In the genomic region with DNA sequence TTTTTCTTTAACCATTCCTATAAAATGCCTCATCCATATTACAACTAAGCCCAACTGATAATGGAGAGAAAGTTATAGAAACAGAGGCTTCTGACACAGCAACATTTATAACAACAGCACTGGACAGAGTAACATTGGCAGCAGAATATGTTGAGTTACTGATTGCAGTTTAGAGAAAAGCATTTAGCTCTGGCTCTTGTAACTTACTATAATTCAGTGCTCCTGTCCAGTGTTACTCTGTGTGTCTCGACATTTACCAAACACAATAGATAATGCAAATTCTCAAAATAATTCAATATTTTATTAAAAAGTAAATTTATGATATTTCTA, we compare ENCODE assay signal across 20 cellular contexts.
DNase-seq lines count a peak whose midpoint lies in the region; ATAC-seq, FAIRE-seq and TF ChIP-seq lines count a peak whose summit lies in the region.
"Had no signal": no experiment of that assay in that cellular context is flagged by ENCODE, and none has a peak within 500 bp of the region (broad histone marks: within the 10 kb centered on the region; RNA-seq: fewer than 3 reads in every experiment).

No MANE protein-coding gene starts in this region.

- no peaks in the 10 kb centered on the region for H4K20me1 ChIP-seq in PC-3 (ENCODE audit: low read length)
- H4K20me1 ChIP-seq: BLaER1 treated with 17β-estradiol and CSF1 and Interleukin-3, amounts not matched to agents 10 nM and 100 nM had no signal

- TF ChIP-seq EP300 in suprapubic skin (IDR thresholded peaks at IDR 0.05), result no peak

- H3K9ac ChIP-seq in PC-3 (ENCODE audit: low read length) (no peak overlapping the region), endodermal cell (ENCODE audit: extremely low read depth, low read length, poor library complexity, severe bottlenecking) (no peak overlapping the region), kidney (ENCODE audit: low read length in 2 of 2) (no peak overlapping the region)
- H3K9ac ChIP-seq: BLaER1 treated with 17β-estradiol and CSF1 and Interleukin-3, amounts not matched to agents 10 nM and 100 nM; KMS-11 had no signal

- H3K4me3 Mint-ChIP-seq in Caco-2 (ENCODE audit: unreplicated experiment), result peak overlapping the region; percentile 11
- H3K4me3 Mint-ChIP-seq in endodermal cell, result no peak overlapping the region

- whole genome bisulfite sequencing in endodermal cell (ENCODE audit: insufficient coverage in 1 of 2, insufficient read length in 1 of 2), 2 experiments, result no CpG with 5 or more reads among the region's 1 CpG
- WGBS in suprapubic skin, result 86% methylated on average over 1 of the region's 1 CpG

- H3K9me2 ChIP-seq in PC-3 (replicated peaks; ENCODE audit: low read length), result no peaks in the 10 kb centered on the region

- no peaks in the 10 kb centered on the region for H3F3A ChIP-seq in PC-3 (ENCODE audit: low read length, unreplicated experiment)

- H3K27me3 ChIP-seq in Caco-2 (replicated peaks; ENCODE audit: control insufficient read depth, insufficient read depth, low read length), result no peaks in the 10 kb centered on the region
- H3K27me3 ChIP-seq in PC-3 (ENCODE audit: low read length), result no peaks in the 10 kb centered on the region
- H3K27me3 ChIP-seq in endodermal cell (ENCODE audit: control insufficient read depth, insufficient read depth, low read length, poor library complexity, severe bottlenecking), result peaks cover 31% of the 10 kb centered on the region
- no peaks in the 10 kb centered on the region for H3K27me3 ChIP-seq in suprapubic skin
- H3K27me3 ChIP-seq: BLaER1 treated with 17β-estradiol and CSF1 and Interleukin-3, amounts not matched to agents 10 nM and 100 nM; Peyer's patch had no signal

- H3K27ac Mint-ChIP-seq in Caco-2 (ENCODE audit: unreplicated experiment) (no peak overlapping the region), endodermal cell (no peak overlapping the region)

- no peaks in the 10 kb centered on the region for H3K36me3 ChIP-seq in Caco-2 (ENCODE audit: control insufficient read depth, insufficient read depth, low read length)
- no peaks in the 10 kb centered on the region for H3K36me3 ChIP-seq in PC-3 (ENCODE audit: low read depth, low read length)
- H3K36me3 ChIP-seq in endodermal cell (ENCODE audit: control insufficient read depth, insufficient read depth, low read length), result no peaks in the 10 kb centered on the region
- no peaks in the 10 kb centered on the region for H3K36me3 ChIP-seq in kidney (ENCODE audit: control insufficient read depth in 1 of 2, insufficient read depth in 2 of 2, low read length in 2 of 2)
- H3K36me3 ChIP-seq in suprapubic skin, result no peaks in the 10 kb centered on the region
- H3K36me3 ChIP-seq: BLaER1 treated with 17β-estradiol and CSF1 and Interleukin-3, amounts not matched to agents 10 nM and 100 nM; Peyer's patch had no signal

- H3K4me1 Mint-ChIP-seq in Caco-2 (ENCODE audit: low read depth, unreplicated experiment) (peaks cover 12% of the 10 kb centered on the region), endodermal cell (peaks cover 21% of the 10 kb centered on the region)

- intact Hi-C loops in Caco-2 (cut with micrococcal nuclease; ENCODE audit: unreplicated experiment), result loop anchor here (5.0 kb wide), 1 partner anchor 267 kb away; no protein-coding TSS in a partner anchor
- intact Hi-C loops in PC-3 (cut with micrococcal nuclease), result loop anchor here (1.0 to 5.0 kb wide), 5 partner anchors 15 to 529 kb away; no protein-coding TSS in a partner anchor
- intact Hi-C loops in kidney (cut with DNase I), result no loop called here

- POLR2A ChIA-PET in Caco-2 (lab: Charles Lee), result no interaction called here
- POLR2A ChIA-PET in PC-3 (lab: Charles Lee; ENCODE audit: unreplicated experiment), result interaction anchor here (0.7 kb wide), 1 partner anchor 11 kb away, joined by 3 read pairs; no protein-coding TSS in a partner anchor

- no peak overlapping the region for H3K4me3 ChIP-seq in Caco-2 (ENCODE audit: low read depth, low read length)
- no peak overlapping the region for H3K4me3 ChIP-seq in PC-3 (ENCODE audit: low read length)
- H3K4me3 ChIP-seq in endodermal cell (ENCODE audit: low read length), result peak overlapping the region; percentile 36
- no peak overlapping the region for H3K4me3 ChIP-seq in kidney (ENCODE audit: low read length in 2 of 2)
- no peak overlapping the region for H3K4me3 ChIP-seq in suprapubic skin
- H3K4me3 ChIP-seq: BLaER1 treated with 17β-estradiol and CSF1 and Interleukin-3, amounts not matched to agents 10 nM and 100 nM; Peyer's patch had no signal

- TF ChIP-seq POLR2A in suprapubic skin (IDR thresholded peaks at IDR 0.05), result no peak

- no peak for DNase-seq in Caco-2
- DNase-seq in PC-3, result no peak
- DNase-seq in endodermal cell, result no peak
- DNase-seq in kidney, result no peak
- no peak for DNase-seq in suprapubic skin (ENCODE audit: low spot score in 2 of 2)
- DNase-seq in NCI-H345 (lab: John Stamatoyannopoulos, UW), result no peak
- DNase-seq in effector CD4-positive, alpha-beta T cell, result no peak
- DNase-seq: DMS 273 treated with DMSO at 0.1 percent for 48 hours, GF-D8, NCI-H1048, NCI-H1436 treated with DMSO at 0.1 percent for 48 hours, NCI-H524, Peyer's patch, SHP77 had no signal

- peaks cover 11% of the 10 kb centered on the region for H3K9me3 Mint-ChIP-seq in Caco-2 (ENCODE audit: unreplicated experiment)
- peaks cover 2% of the 10 kb centered on the region for H3K9me3 Mint-ChIP-seq in endodermal cell

- FAIRE-seq in kidney (lab: Jason Lieb, UNC), result peak; percentile 37
- FAIRE-seq: A204.1, GM12891, GM18507, HepG2 had no signal

- no peaks in the 10 kb centered on the region for H3K27me3 Mint-ChIP-seq in Caco-2 (ENCODE audit: insufficient read depth, unreplicated experiment)
- H3K27me3 Mint-ChIP-seq in endodermal cell (ENCODE audit: insufficient read depth), result peaks cover 34% of the 10 kb centered on the region

- ATAC-seq in PC-3, result no peak
- ATAC-seq: HepG2 had no signal

- TF ChIP-seq CTCF in Caco-2 (IDR thresholded peaks at IDR 0.05; ENCODE audit: insufficient read depth in 1 of 2, low read depth in 1 of 2, low read length in 1 of 2, severe bottlenecking in 1 of 2, unreplicated experiment in 1 of 2) (no peak), PC-3 (conservative IDR thresholded peaks at IDR 0.05; ENCODE audit: low read depth, low read length) (no peak), endodermal cell (conservative IDR thresholded peaks at IDR 0.05) (no peak), kidney (IDR thresholded peaks at IDR 0.05; ENCODE audit: borderline replicate concordance, extremely low read depth, insufficient read depth) (no peak), suprapubic skin (IDR thresholded peaks at IDR 0.05) (no peak)

- H3K4me1 ChIP-seq in Caco-2, result peaks cover 15% of the 10 kb centered on the region
- H3K4me1 ChIP-seq in PC-3 (ENCODE audit: insufficient read depth, low read length), result peaks cover 36% of the 10 kb centered on the region
- H3K4me1 ChIP-seq in endodermal cell (ENCODE audit: control insufficient read depth, insufficient read depth, low read length), result peaks cover 5% of the 10 kb centered on the region
- no peaks in the 10 kb centered on the region for H3K4me1 ChIP-seq in kidney (ENCODE audit: control insufficient read depth in 1 of 2, insufficient read depth in 1 of 2, low read depth in 1 of 2, low read length in 2 of 2)
- H3K4me1 ChIP-seq in suprapubic skin, result peaks cover 21% of the 10 kb centered on the region
- H3K4me1 ChIP-seq: BLaER1 treated with 17β-estradiol and CSF1 and Interleukin-3, amounts not matched to agents 10 nM and 100 nM; Peyer's patch had no signal

- H3K9me3 ChIP-seq in Caco-2 (no peaks in the 10 kb centered on the region), PC-3 (ENCODE audit: low read length) (no peaks in the 10 kb centered on the region), endodermal cell (ENCODE audit: control insufficient read depth, low read length) (peaks cover 7% of the 10 kb centered on the region), kidney (ENCODE audit: control insufficient read depth in 1 of 2, low read length in 2 of 2) (no peaks in the 10 kb centered on the region), suprapubic skin (no peaks in the 10 kb centered on the region)

- H2AFZ ChIP-seq in PC-3 (ENCODE audit: low read length), result no peak overlapping the region

- H3K4me2 ChIP-seq in PC-3 (ENCODE audit: low read length), result peak overlapping the region; percentile 57; the same call in 1 of the 2 replicates
- H3K4me2 ChIP-seq: BLaER1 treated with 17β-estradiol and CSF1 and Interleukin-3, amounts not matched to agents 10 nM and 100 nM; KMS-11 had no signal

- H3K36me3 Mint-ChIP-seq in Caco-2 (ENCODE audit: insufficient read depth, unreplicated experiment), result no peaks in the 10 kb centered on the region
- no peaks in the 10 kb centered on the region for H3K36me3 Mint-ChIP-seq in endodermal cell (ENCODE audit: low read depth)

- no peaks in the 10 kb centered on the region for H3K79me2 ChIP-seq in PC-3 (ENCODE audit: low read length)

- H3K27ac ChIP-seq in PC-3 (ENCODE audit: low read length) (peak overlapping the region; percentile 57), endodermal cell (ENCODE audit: low read depth, low read length) (no peak overlapping the region), kidney (ENCODE audit: low read depth in 2 of 2, low read length in 2 of 2) (no peak overlapping the region), suprapubic skin (no peak overlapping the region)
- H3K27ac ChIP-seq: BLaER1 treated with 17β-estradiol and CSF1 and Interleukin-3, amounts not matched to agents 10 nM and 100 nM; KMS-11 had no signal

- BruUV-seq in Caco-2 (replicated peaks; lab: Mats Ljungman, UMichigan) (no TSS peak), PC-3 (replicated peaks; lab: Mats Ljungman, UMichigan) (no TSS peak)

- CTCF ChIA-PET in Caco-2 (lab: Charles Lee) (interaction anchor here (0.7 kb wide), 1 partner anchor 1162 kb away, joined by 4 read pairs; no protein-coding TSS in a partner anchor), PC-3 (lab: Charles Lee) (interaction anchor here (1.8 kb wide), 1 partner anchor 199 kb away, joined by 5 read pairs; no protein-coding TSS in a partner anchor)
